1 cellular context compared by ENCODE assay signal in genomic region chr20:43958626-43959025, GRCh38.
TF ChIP-seq lines count a peak whose summit lies in the region.

No MANE protein-coding gene starts in this region.

TF ChIP-seq in HepG2, 621 proteins besides CTCF, POLR2A, EP300 and RAD21:
- TF ChIP-seq HNRNPLL (IDR thresholded peaks at IDR 0.05; ENCODE audit: low read depth, low read length, poor library complexity, severe bottlenecking) (no peak), USF2 (IDR thresholded peaks at IDR 0.05; ENCODE audit: low read depth, low read length) (no peak), USF2 (CRISPR knock-in tag; IDR thresholded peaks at IDR 0.05; ENCODE audit: borderline replicate concordance) (no peak), GMEB1 (CRISPR knock-in tag; IDR thresholded peaks at IDR 0.05; ENCODE audit: borderline replicate concordance) (no peak), RELA (CRISPR knock-in tag; IDR thresholded peaks at IDR 0.05) (no peak), BHLHE40 (IDR thresholded peaks at IDR 0.05; ENCODE audit: low read length) (no peak), ZFY (CRISPR knock-in tag; IDR thresholded peaks at IDR 0.05) (no peak), ZNF547 (CRISPR knock-in tag; IDR thresholded peaks at IDR 0.05) (0 out of 2 replicates have a peak, but pooled peaks have one; percentile 18), FLYWCH1 (CRISPR knock-in tag; IDR thresholded peaks at IDR 0.05) (no peak), ZFP36L1 (CRISPR knock-in tag; IDR thresholded peaks at IDR 0.05) (0 out of 2 replicates have a peak, but pooled peaks have one; percentile 1), ZNF598 (CRISPR knock-in tag; IDR thresholded peaks at IDR 0.05; ENCODE audit: borderline replicate concordance) (no peak), HOXA9 (CRISPR knock-in tag; IDR thresholded peaks at IDR 0.05; ENCODE audit: borderline replicate concordance) (no peak), ZNF747 (CRISPR knock-in tag; IDR thresholded peaks at IDR 0.05; ENCODE audit: borderline replicate concordance) (no peak)
- TF ChIP-seq, protein P1, sequence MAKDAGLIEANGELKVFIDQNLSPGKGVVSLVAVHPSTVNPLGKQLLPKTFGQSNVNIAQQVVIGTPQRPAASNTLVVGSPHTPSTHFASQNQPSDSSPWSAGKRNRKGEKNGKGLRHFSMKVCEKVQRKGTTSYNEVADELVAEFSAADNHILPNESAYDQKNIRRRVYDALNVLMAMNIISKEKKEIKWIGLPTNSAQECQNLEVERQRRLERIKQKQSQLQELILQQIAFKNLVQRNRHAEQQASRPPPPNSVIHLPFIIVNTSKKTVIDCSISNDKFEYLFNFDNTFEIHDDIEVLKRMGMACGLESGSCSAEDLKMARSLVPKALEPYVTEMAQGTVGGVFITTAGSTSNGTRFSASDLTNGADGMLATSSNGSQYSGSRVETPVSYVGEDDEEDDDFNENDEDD (CRISPR knock-in tag; IDR thresholded peaks at IDR 0.05; ENCODE audit: borderline replicate concordance) = no peak
- TF ChIP-seq, protein P2, sequence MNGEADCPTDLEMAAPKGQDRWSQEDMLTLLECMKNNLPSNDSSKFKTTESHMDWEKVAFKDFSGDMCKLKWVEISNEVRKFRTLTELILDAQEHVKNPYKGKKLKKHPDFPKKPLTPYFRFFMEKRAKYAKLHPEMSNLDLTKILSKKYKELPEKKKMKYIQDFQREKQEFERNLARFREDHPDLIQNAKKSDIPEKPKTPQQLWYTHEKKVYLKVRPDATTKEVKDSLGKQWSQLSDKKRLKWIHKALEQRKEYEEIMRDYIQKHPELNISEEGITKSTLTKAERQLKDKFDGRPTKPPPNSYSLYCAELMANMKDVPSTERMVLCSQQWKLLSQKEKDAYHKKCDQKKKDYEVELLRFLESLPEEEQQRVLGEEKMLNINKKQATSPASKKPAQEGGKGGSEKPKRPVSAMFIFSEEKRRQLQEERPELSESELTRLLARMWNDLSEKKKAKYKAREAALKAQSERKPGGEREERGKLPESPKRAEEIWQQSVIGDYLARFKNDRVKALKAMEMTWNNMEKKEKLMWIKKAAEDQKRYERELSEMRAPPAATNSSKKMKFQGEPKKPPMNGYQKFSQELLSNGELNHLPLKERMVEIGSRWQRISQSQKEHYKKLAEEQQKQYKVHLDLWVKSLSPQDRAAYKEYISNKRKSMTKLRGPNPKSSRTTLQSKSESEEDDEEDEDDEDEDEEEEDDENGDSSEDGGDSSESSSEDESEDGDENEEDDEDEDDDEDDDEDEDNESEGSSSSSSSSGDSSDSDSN (CRISPR knock-in tag; IDR thresholded peaks at IDR 0.05) = no peak
